1 cellular context compared by ENCODE assay signal in the genomic region with DNA sequence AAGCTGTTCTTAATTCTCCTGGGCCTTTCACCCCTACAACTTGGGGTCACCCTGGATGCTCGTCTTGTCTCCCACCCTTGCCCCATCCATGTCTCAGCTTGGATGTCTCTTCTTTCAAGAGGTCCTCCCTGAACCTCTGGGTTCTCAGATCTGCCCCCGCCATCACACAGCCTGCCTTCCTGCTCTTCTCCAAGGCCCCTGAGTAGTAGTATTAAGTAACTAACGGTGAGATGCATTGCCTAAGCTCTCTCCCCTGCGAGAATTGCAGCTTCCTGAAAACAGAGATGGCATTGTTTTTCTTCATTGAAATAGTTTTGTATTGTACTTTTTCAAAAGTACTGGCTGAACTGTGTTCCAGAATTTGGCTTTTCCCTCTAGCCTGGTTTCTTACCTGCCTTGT.
TF ChIP-seq lines count a peak whose summit lies in the region.

No MANE protein-coding gene starts in this region.

TF ChIP-seq in WTC11, 78 proteins besides CTCF, POLR2A, EP300 and RAD21 (continued from another document):
- TF ChIP-seq FOXP4 (CRISPR knock-in tag; IDR thresholded peaks at IDR 0.05) (no peak), USF1 (CRISPR knock-in tag; IDR thresholded peaks at IDR 0.05) (no peak), ZNF512 (CRISPR knock-in tag; IDR thresholded peaks at IDR 0.05; ENCODE audit: borderline replicate concordance) (no peak), FOXJ3 (CRISPR knock-in tag; IDR thresholded peaks at IDR 0.05; ENCODE audit: borderline replicate concordance) (no peak)
- TF ChIP-seq, protein P1, sequence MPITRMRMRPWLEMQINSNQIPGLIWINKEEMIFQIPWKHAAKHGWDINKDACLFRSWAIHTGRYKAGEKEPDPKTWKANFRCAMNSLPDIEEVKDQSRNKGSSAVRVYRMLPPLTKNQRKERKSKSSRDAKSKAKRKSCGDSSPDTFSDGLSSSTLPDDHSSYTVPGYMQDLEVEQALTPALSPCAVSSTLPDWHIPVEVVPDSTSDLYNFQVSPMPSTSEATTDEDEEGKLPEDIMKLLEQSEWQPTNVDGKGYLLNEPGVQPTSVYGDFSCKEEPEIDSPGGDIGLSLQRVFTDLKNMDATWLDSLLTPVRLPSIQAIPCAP (CRISPR knock-in tag; IDR thresholded peaks at IDR 0.05) = no peak
- TF ChIP-seq, protein P2, sequence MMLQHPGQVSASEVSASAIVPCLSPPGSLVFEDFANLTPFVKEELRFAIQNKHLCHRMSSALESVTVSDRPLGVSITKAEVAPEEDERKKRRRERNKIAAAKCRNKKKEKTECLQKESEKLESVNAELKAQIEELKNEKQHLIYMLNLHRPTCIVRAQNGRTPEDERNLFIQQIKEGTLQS (CRISPR knock-in tag; conservative IDR thresholded peaks at IDR 0.05) = no peak
